In the genomic region with DNA sequence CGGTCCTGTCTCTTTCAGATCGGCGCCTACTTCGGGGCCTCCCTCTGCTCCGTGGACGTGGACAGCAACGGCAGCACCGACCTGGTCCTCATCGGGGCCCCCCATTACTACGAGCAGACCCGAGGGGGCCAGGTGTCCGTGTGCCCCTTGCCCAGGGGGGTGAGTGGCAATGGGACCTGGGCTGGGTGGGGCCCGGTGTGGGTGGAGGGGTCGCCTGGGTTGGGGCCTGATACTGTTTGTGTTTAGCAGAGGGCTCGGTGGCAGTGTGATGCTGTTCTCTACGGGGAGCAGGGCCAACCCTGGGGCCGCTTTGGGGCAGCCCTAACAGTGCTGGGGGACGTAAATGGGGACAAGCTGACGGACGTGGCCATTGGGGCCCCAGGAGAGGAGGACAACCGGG, we compare ENCODE assay signal across 33 cellular contexts. TPM values are rescaled to one million over a fixed set of nuclear protein-coding genes. Genes with fewer than 3 reads are reported as not detected.
"Had no signal": no experiment of that assay in that cellular context is flagged by ENCODE, and none has a peak within 500 bp of the region (broad histone marks: within the 10 kb centered on the region; RNA-seq: fewer than 3 reads in every experiment).

No MANE protein-coding gene starts in this region.

- H3K4me3 ChIP-seq: adrenal gland, ascending aorta, cardiac muscle cell had no signal

- H3K9me3 ChIP-seq: adrenal gland had no signal

- FAIRE-seq: bronchial epithelial cell, TTC549 had no signal

- H3K27ac ChIP-seq: adrenal gland, ascending aorta, cardiac muscle cell, VCaP had no signal

- H3K4me1 ChIP-seq: adrenal gland, ascending aorta had no signal

- H3K27me3 ChIP-seq: adrenal gland, ascending aorta, cardiac muscle cell had no signal

- H3K36me3 ChIP-seq: adrenal gland, ascending aorta, cardiac muscle cell had no signal

- DNase-seq: activated B cell treated with CpG ODN at 0.5 μM for 24 hours; activated CD4-positive, alpha-beta memory T cell treated with anti-CD3 and anti-CD28 coated beads for 36 hours; activated CD4-positive, alpha-beta T cell treated with anti-CD3 and anti-CD28 coated beads for 4 hours; activated CD4-positive, alpha-beta T cell treated with anti-CD3 and anti-CD28 coated beads, Interleukin-2, amount 10 ng/mL, durations not matched to agents 24 days and 14 days; activated CD4-positive, alpha-beta T cell treated with anti-CD3 and anti-CD28 coated beads, Interleukin-2, amount 50 U/mL, for 1 hour; activated CD4-positive, alpha-beta T cell treated with anti-CD3 and anti-CD28 coated beads, Interleukin-2, amount 50 U/mL, for 4 hours; activated CD4-positive, CD25-positive, alpha-beta regulatory T cell treated with anti-CD3 and anti-CD28 coated beads, Interleukin-2, amount 50 U/mL, for 72 hours; activated CD8-positive, alpha-beta memory T cell treated with anti-CD3 and anti-CD28 coated beads, Interleukin-2, amount 50 U/mL, for 4 hours; activated CD8-positive, alpha-beta T cell treated with anti-CD3 and anti-CD28 coated beads for 36 hours; activated effector memory CD4-positive, alpha-beta T cell treated with anti-CD3 and anti-CD28 coated beads, Interleukin-2, amount 50 U/mL, for 16 hours; activated gamma-delta T cell treated with Interleukin-2 at 50 U/mL for 16 hours; activated naive CD4-positive, alpha-beta T cell; activated naive CD4-positive, alpha-beta T cell treated with anti-CD3 and anti-CD28 coated beads for 36 hours; activated naive CD4-positive, alpha-beta T cell treated with anti-CD3 and anti-CD28 coated beads, Interleukin-2, amount 50 U/mL, for 16 hours; activated naive CD8-positive, alpha-beta T cell treated with anti-CD3 and anti-CD28 coated beads for 36 hours; activated T-cell treated with anti-CD3 and anti-CD28 coated beads for 4 hours; activated T-cell treated with anti-CD3 and anti-CD28 coated beads, Interleukin-2, amount 50 U/mL, for 1 hour; activated T-cell treated with anti-CD3 and anti-CD28 coated beads, Interleukin-2, amount 50 U/mL, for 4 hours; activated T-cell treated with anti-CD3 and anti-CD28 coated beads, Interleukin-2, amount 50 U/mL, for 72 hours; adrenal gland; amniotic stem cell; caudate nucleus; cerebellar nuclear complex; T-helper 1 cell; T-helper 2 cell; T-helper 9 cell had no signal

- ATAC-seq: activated CD8-positive, alpha-beta T cell treated with anti-CD3 and anti-CD28 coated beads for 36 hours; activated naive CD4-positive, alpha-beta T cell treated with anti-CD3 and anti-CD28 coated beads, Interleukin-2, amount 50 U/mL, for 72 hours; activated T-cell treated with anti-CD3 and anti-CD28 coated beads, Interleukin-2, amount 50 U/mL, for 4 hours; activated T-cell treated with anti-CD3 and anti-CD28 coated beads, Interleukin-2, amount 50 U/mL, for 72 hours; activated T-helper 17 cell treated with anti-CD3 and anti-CD28 coated beads, Interleukin-2, amount 50 U/mL, for 72 hours had no signal

RNA-seq across cellular contexts. Expression of gene ITGAM, which starts 37.7 kb away (rescaled TPM):
- total RNA-seq: bronchial epithelial cell, cardiac muscle cell had no signal
- polyA plus RNA-seq: cardiac muscle cell had no signal

RNA-seq across cellular contexts. Expression of gene ITGAX, which starts 57.5 kb away (rescaled TPM):
- total RNA-seq: bronchial epithelial cell had no signal
- polyA plus RNA-seq: cardiac muscle cell had no signal
